Comparison of ENCODE assay signal across 16 cellular contexts in the genomic region with DNA sequence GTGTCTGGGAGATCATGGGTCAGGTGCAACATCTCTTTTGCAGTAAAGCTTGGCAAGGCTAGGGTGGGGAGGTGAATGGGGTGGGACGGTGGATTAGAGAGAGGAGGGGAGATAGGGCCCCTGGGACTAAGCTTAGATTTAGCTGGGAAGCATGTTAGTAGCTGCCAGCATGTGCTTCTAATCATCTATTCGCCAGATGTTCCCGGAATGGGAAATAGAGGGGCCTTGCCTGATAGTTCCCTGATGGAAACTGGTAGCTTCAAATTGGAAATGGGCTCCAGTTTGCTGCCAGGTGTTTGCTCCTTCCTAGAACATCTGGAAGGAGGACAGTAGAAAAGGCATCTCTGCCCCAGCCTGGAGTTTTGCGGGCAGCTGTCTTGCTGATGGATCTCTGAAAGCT.
DNase-seq lines count a peak whose midpoint lies in the region; ATAC-seq and TF ChIP-seq lines count a peak whose summit lies in the region.
"Had no signal": no experiment of that assay in that cellular context is flagged by ENCODE, and none has a peak within 500 bp of the region (broad histone marks: within the 10 kb centered on the region; RNA-seq: fewer than 3 reads in every experiment).

No MANE protein-coding gene starts in this region.

- peak overlapping the region; percentile 85 for H3K27ac Mint-ChIP-seq in T-helper 17 cell

- H3K36me3 ChIP-seq in psoas muscle (ENCODE audit: insufficient read depth in 1 of 2, low read depth in 1 of 2), result no peaks in the 10 kb centered on the region
- H3K36me3 ChIP-seq: SJCRH30 had no signal

- H3K36me3 Mint-ChIP-seq in T-helper 17 cell (ENCODE audit: low read depth), result no peaks in the 10 kb centered on the region

- peak; percentile 72 for DNase-seq in D341Med (ENCODE audit: low spot score)
- peak; percentile 31 for DNase-seq in NCI-H524 treated with DMSO at 0.1 percent for 48 hours (lab: John Stamatoyannopoulos, UW)
- no peak for DNase-seq in T-helper 17 cell
- DNase-seq in psoas muscle, result no peak
- no peak for DNase-seq in GM10248 (ENCODE audit: extremely low spot score)
- no peak for DNase-seq in activated gamma-delta T cell (lab: John Stamatoyannopoulos, UW)
- DNase-seq: IMR-90, NCI-H1105, NCI-H2081 treated with DMSO at 0.1 percent for 48 hours, NCI-H446, NCI-H526 treated with DMSO at 0.1 percent for 48 hours, SJCRH30 had no signal

- peaks cover 22% of the 10 kb centered on the region for H3K4me1 Mint-ChIP-seq in T-helper 17 cell

- WGBS in psoas muscle, 3 donors, result 69 to 83% (median 73%) methylated on average over 4 of the region's 4 CpGs

- no peak overlapping the region for H3K4me3 Mint-ChIP-seq in T-helper 17 cell
- H3K4me3 Mint-ChIP-seq: CD14-positive monocyte had no signal

- intact Hi-C loops in psoas muscle (cut with DNase I), result no loop called here

- CTCF ChIA-PET in GM10248 (lab: Yijun Ruan, JAX), result interaction anchor here (1.1 to 2.5 kb wide), 4 partner anchors 11 to 18 kb away, joined by 3 to 11 read pairs (median 4); no protein-coding TSS in a partner anchor

- H3K27me3 Mint-ChIP-seq in T-helper 17 cell, result no peaks in the 10 kb centered on the region

- no peak overlapping the region for H3K4me3 ChIP-seq in psoas muscle
- H3K4me3 ChIP-seq: SJCRH30 had no signal

- no peak for TF ChIP-seq CTCF in psoas muscle (IDR thresholded peaks at IDR 0.05)
- TF ChIP-seq CTCF in GM10248 (IDR thresholded peaks at IDR 0.05; ENCODE audit: control extremely low read depth, extremely low read depth, low read depth, missing control alignments), result no peak

- H3K27me3 ChIP-seq in psoas muscle (ENCODE audit: insufficient read depth in 3 of 3, low read length in 2 of 3), result no peaks in the 10 kb centered on the region
- H3K27me3 ChIP-seq: SJCRH30 had no signal

- peak overlapping the region; percentile 95 for H3K27ac ChIP-seq in psoas muscle
- H3K27ac ChIP-seq: KMS-11, SJCRH30 had no signal

- H3K9me3 ChIP-seq in T-helper 17 cell (ENCODE audit: control insufficient read depth, low read length, poor library complexity, severe bottlenecking), result no peaks in the 10 kb centered on the region
- H3K9me3 ChIP-seq in psoas muscle, result no peaks in the 10 kb centered on the region
- H3K9me3 ChIP-seq: SJCRH30 had no signal

- POLR2A ChIA-PET in GM10248 (lab: Yijun Ruan, JAX), result no interaction called here

- peaks cover 35% of the 10 kb centered on the region for H3K4me1 ChIP-seq in psoas muscle
- H3K4me1 ChIP-seq: SJCRH30 had no signal

- ATAC-seq in T-helper 17 cell (no peak), psoas muscle (no peak), HG02642 (IDR thresholded peaks at IDR 0.05; ENCODE audit: poor library complexity, unreplicated experiment) (no peak)
- ATAC-seq: Panc1 had no signal

Comparison
In these comparisons a context has a peak if more than half of its experiments do, and no peak if none do; other contexts are left out.
1. DNase-seq: peak in D341Med (single experiment) and NCI-H524 treated with DMSO at 0.1 percent for 48 hours (single experiment); none in T-helper 17 cell (0 of 3), psoas muscle (0 of 2), GM10248 (single experiment) and activated gamma-delta T cell (single experiment).